10 cellular contexts compared by ENCODE assay signal in the genomic region with DNA sequence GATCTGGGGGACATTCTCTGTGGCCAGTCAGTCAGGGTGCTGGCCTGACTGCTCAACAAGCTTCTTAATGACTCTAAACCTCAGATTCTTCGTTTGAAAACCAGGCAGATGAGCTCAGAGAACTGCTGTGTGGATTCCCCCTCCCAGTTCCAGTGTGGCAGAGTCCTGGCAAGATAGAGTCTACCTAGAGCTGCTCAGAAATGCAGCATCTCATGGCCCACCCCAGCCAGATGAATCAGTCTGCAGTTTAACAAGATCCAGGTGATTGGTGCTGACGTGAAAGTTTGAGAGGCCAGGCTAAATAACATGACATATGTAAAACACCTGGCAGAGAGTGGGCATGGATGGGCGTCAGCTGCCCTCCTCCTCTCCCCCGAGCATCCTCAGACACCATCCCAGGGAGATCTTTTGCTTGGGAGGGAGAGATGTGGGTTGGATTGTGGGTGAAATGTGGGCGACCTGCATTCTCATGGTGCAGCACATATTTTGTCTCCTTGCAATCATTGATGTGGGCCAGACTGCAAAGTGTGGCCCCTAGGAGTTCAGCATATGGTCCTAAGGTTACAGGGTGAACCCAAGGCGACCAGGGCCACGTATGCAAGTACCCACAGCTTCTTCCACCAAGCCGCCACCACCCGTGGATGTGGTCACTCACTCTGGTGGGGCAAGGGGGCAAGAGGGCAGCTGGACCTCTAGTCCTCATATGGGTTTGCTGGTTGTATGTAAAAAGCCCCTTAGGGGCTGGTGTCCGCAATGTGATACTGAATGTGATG. TPM values are rescaled to one million over a fixed set of nuclear protein-coding genes. Genes with fewer than 3 reads are reported as not detected.
DNase-seq lines count a peak whose midpoint lies in the region; ATAC-seq and TF ChIP-seq lines count a peak whose summit lies in the region.
"Had no signal": no experiment of that assay in that cellular context is flagged by ENCODE, and none has a peak within 500 bp of the region (broad histone marks: within the 10 kb centered on the region; RNA-seq: fewer than 3 reads in every experiment).

No MANE protein-coding gene starts in this region.

- H2AFZ ChIP-seq in GM23248: no peak overlapping the region
- no peak overlapping the region for H2AFZ ChIP-seq in H9 (ENCODE audit: low read length)

- H3K23ac ChIP-seq in H9 (ENCODE audit: insufficient read length, low read depth, low read length): no peak overlapping the region

- H2BK5ac ChIP-seq in H9 (ENCODE audit: insufficient read length, low read length): no peak overlapping the region

- no peak overlapping the region for H3K56ac ChIP-seq in H9 (ENCODE audit: insufficient read length, low read depth, low read length)

- H3K27me3 ChIP-seq in GM23248 (replicated peaks; ENCODE audit: insufficient read depth) (no peaks in the 10 kb centered on the region), H9 (ENCODE audit: insufficient read depth, low read length) (no peaks in the 10 kb centered on the region)

- H2BK120ac ChIP-seq in H9 (ENCODE audit: low read depth, low read length, poor library complexity, severe bottlenecking): no peak overlapping the region

- in situ Hi-C loops in GM23248 (cut with MboI): no loop called here

- no peak overlapping the region for H3K9ac ChIP-seq in GM23248
- no peak overlapping the region for H3K9ac ChIP-seq in H9 (ENCODE audit: extremely low read depth, insufficient read length, low read length)

- no peak overlapping the region for H2BK20ac ChIP-seq in H9 (ENCODE audit: low read depth, low read length, poor library complexity, severe bottlenecking)

- H3K9me3 ChIP-seq in GM23248 (ENCODE audit: low read depth): no peaks in the 10 kb centered on the region
- H3K9me3 ChIP-seq in H9 (ENCODE audit: control insufficient read depth, low read depth, low read length): no peaks in the 10 kb centered on the region

- no peak for ATAC-seq in central memory CD8-positive, alpha-beta T cell (replicated peaks; ENCODE audit: extremely low read depth, poor library complexity, severe bottlenecking)

- peaks cover 27% of the 10 kb centered on the region for H3F3A ChIP-seq in GM23248 (ENCODE audit: insufficient read depth)

- TF ChIP-seq CTCF in AG10803 (conservative IDR thresholded peaks at IDR 0.05; ENCODE audit: low read length) (no peak), neural crest cell (conservative IDR thresholded peaks at IDR 0.05) (no peak), H9 (conservative IDR thresholded peaks at IDR 0.05) (no peak)

- H3K27me3 Mint-ChIP-seq in central memory CD8-positive, alpha-beta T cell: no peaks in the 10 kb centered on the region
- peaks cover 23% of the 10 kb centered on the region for H3K27me3 Mint-ChIP-seq in neural crest cell (ENCODE audit: low read depth)
- peaks cover 46% of the 10 kb centered on the region for H3K27me3 Mint-ChIP-seq in H9 (ENCODE audit: low read depth)

- H2BK12ac ChIP-seq in H9 (ENCODE audit: insufficient read length, low read depth, low read length): no peak overlapping the region

- no peaks in the 10 kb centered on the region for H3K9me3 Mint-ChIP-seq in central memory CD8-positive, alpha-beta T cell
- no peaks in the 10 kb centered on the region for H3K9me3 Mint-ChIP-seq in neural crest cell
- H3K9me3 Mint-ChIP-seq in H9: no peaks in the 10 kb centered on the region

- no peaks in the 10 kb centered on the region for H3K79me1 ChIP-seq in H9 (ENCODE audit: insufficient read depth, low read depth, low read length, poor library complexity, severe bottlenecking)

- H3K4me3 ChIP-seq in AG10803 (ENCODE audit: low read length) (no peak overlapping the region), GM23248 (no peak overlapping the region)

- 68 to 70% methylated on average over 10 of the region's 10 CpGs for WGBS in GM23248 (ENCODE audit: low coverage in 1 of 2, low lambda C conversion rate in 2 of 2, missing lambda C conversion rate in 2 of 2), 2 experiments
- no CpG with 5 or more reads among the region's 10 CpGs for WGBS in H9 (ENCODE audit: extremely low coverage, insufficient read length, low lambda C conversion rate)

- H3K4me2 ChIP-seq in GM23248 (ENCODE audit: unreplicated experiment) (no peak overlapping the region), H9 (ENCODE audit: insufficient read depth, insufficient read length, low read length) (no peak overlapping the region)

- H3K36me3 Mint-ChIP-seq in central memory CD8-positive, alpha-beta T cell (ENCODE audit: insufficient read depth): peaks cover 8% of the 10 kb centered on the region
- H3K36me3 Mint-ChIP-seq in neural crest cell (ENCODE audit: low read depth) (no peaks in the 10 kb centered on the region), H9 (ENCODE audit: insufficient read depth in 1 of 3, low read depth in 3 of 3) (no peaks in the 10 kb centered on the region)

- H3K4me1 Mint-ChIP-seq in central memory CD8-positive, alpha-beta T cell: peaks cover 49% of the 10 kb centered on the region
- peaks cover 4% of the 10 kb centered on the region for H3K4me1 Mint-ChIP-seq in neural crest cell
- H3K4me1 Mint-ChIP-seq in H9: peaks cover 14 to 19% of the 10 kb centered on the region in 2 experiments

- DNase-seq in AG10803 (ENCODE audit: low read depth) (peak; percentile 43), GM23248 (peak; percentile 42), neural crest cell (ENCODE audit: low read depth, low spot score) (no peak), H9 (no peak), NCI-H524 treated with DMSO at 0.1 percent for 48 hours (lab: John Stamatoyannopoulos, UW) (no peak), anterior cingulate cortex (lab: John Stamatoyannopoulos, UW) (no peak), CD1c-positive myeloid dendritic cell (ENCODE audit: extremely low spot score) (no peak)
- DNase-seq in central memory CD8-positive, alpha-beta T cell (ENCODE audit: low spot score in 2 of 2): no peak
- DNase-seq: activated CD4-positive, CD25-positive, alpha-beta regulatory T cell treated with anti-CD3 and anti-CD28 coated beads, Interleukin-2, amount 50 U/mL, for 72 hours; NCI-H1694 had no signal

- no peaks in the 10 kb centered on the region for H3K79me2 ChIP-seq in GM23248 (ENCODE audit: insufficient read depth)
- H3K79me2 ChIP-seq in H9 (ENCODE audit: insufficient read depth, low read length): no peaks in the 10 kb centered on the region

- no peak overlapping the region for H3T11ph ChIP-seq in H9 (ENCODE audit: low read length)

- H3K36me3 ChIP-seq in GM23248 (ENCODE audit: low read depth): no peaks in the 10 kb centered on the region

- H3K23me2 ChIP-seq in H9 (ENCODE audit: insufficient read length, low read depth, low read length, poor library complexity, severe bottlenecking): no peaks in the 10 kb centered on the region

- H2AK5ac ChIP-seq in H9 (ENCODE audit: insufficient read length, low read length): no peak overlapping the region

- H3K18ac ChIP-seq in H9 (ENCODE audit: insufficient read length, low read depth, low read length): no peak overlapping the region

- no peak overlapping the region for H3K27ac Mint-ChIP-seq in central memory CD8-positive, alpha-beta T cell (ENCODE audit: low read depth)
- H3K27ac Mint-ChIP-seq in neural crest cell (ENCODE audit: unreplicated experiment) (peak overlapping the region; percentile 6), H9 (no peak overlapping the region)

- peak overlapping the region; percentile 71 for H3K4me3 Mint-ChIP-seq in central memory CD8-positive, alpha-beta T cell
- H3K4me3 Mint-ChIP-seq in neural crest cell (peak overlapping the region; percentile 68), H9 (peak overlapping the region in 1 of 2 experiments; percentile 34; a peak in 3 of 5 replicates)

- no peak overlapping the region for H2BK15ac ChIP-seq in H9 (ENCODE audit: low read depth, low read length)

- peaks cover 32% of the 10 kb centered on the region for H3K4me1 ChIP-seq in GM23248 (ENCODE audit: insufficient read depth)
- H3K4me1 ChIP-seq in H9 (ENCODE audit: insufficient read depth, low read length): no peaks in the 10 kb centered on the region; the same call in 1 of the 2 replicates

- H4K20me1 ChIP-seq in GM23248 (ENCODE audit: insufficient read depth) (no peaks in the 10 kb centered on the region), H9 (ENCODE audit: control insufficient read depth, insufficient read depth, insufficient read length) (no peaks in the 10 kb centered on the region)

- no peak overlapping the region for H4K8ac ChIP-seq in H9 (replicated peaks; ENCODE audit: insufficient read length, low read depth, low read length)

- no peak overlapping the region for H4K5ac ChIP-seq in H9 (ENCODE audit: insufficient read length, low read depth, low read length)

- H4K91ac ChIP-seq in H9 (ENCODE audit: insufficient read length, low read depth, low read length): no peak overlapping the region

- no peak overlapping the region for H3K14ac ChIP-seq in H9 (ENCODE audit: insufficient read depth, low read length)

- no peak overlapping the region for H3K4ac ChIP-seq in H9 (ENCODE audit: low read depth, low read length)

- H3K27ac ChIP-seq in GM23248 (no peak overlapping the region), H9 (ENCODE audit: insufficient read length, low read depth, low read length) (no peak overlapping the region)

- no peaks in the 10 kb centered on the region for H3K9me2 ChIP-seq in GM23248 (ENCODE audit: insufficient read depth)

RNA-seq across cellular contexts. Expression of gene SOCS3, which starts 19.5 kb away (rescaled TPM):
- 47.8 and 50.6 TPM in 2 replicates for total RNA-seq in GM23248 (2014; rRNA removed; shearing (Covaris generic))
- 31.2 and 31.5 TPM in 2 replicates for polyA plus RNA-seq in GM23248 (2016; fragmentation: Nextera tagmentation; extraction: Ambion mirVana)
- total RNA-seq in neural crest cell: 5.4 and 6.1 TPM in 2 replicates
- total RNA-seq in H9 (2021): 9.5 and 9.6 TPM in 2 replicates

RNA-seq across cellular contexts. Expression of gene PGS1, which starts 38.1 kb away (rescaled TPM):
- 31.4 and 32.5 TPM in 2 replicates for total RNA-seq in GM23248 (2014; rRNA removed; shearing (Covaris generic))
- 28.6 and 30.2 TPM in 2 replicates for polyA plus RNA-seq in GM23248 (2016; fragmentation: Nextera tagmentation; extraction: Ambion mirVana)
- 42.7 and 52.0 TPM in 2 replicates for total RNA-seq in neural crest cell
- 41.8 and 45.7 TPM in 2 replicates for total RNA-seq in H9 (2021)

Comparison
In these comparisons a context has a peak if more than half of its experiments do, and no peak if none do; other contexts are left out.
1. DNase-seq: peak in AG10803 (single experiment) and GM23248 (single experiment); none in central memory CD8-positive, alpha-beta T cell (0 of 2), neural crest cell (single experiment), H9 (single experiment), NCI-H524 treated with DMSO at 0.1 percent for 48 hours (single experiment), anterior cingulate cortex (0 of 58) and CD1c-positive myeloid dendritic cell (single experiment).